In genomic region chr12:53495903-53496751, GRCh38 we compare ENCODE assay signal across 6 cellular contexts. TPM values are rescaled to one million over a fixed set of nuclear protein-coding genes. Genes with fewer than 3 reads are reported as not detected.
DNase-seq lines count a peak whose midpoint lies in the region; ATAC-seq lines count a peak whose summit lies in the region.

No MANE protein-coding gene starts in this region.

- H2AFZ ChIP-seq in Karpas-422 (ENCODE audit: low read length): no peak overlapping the region

- H3K4me1 ChIP-seq in Karpas-422 (ENCODE audit: low read length): peaks cover 62% of the 10 kb centered on the region

- DNase-seq in Karpas-422 (no peak), epidermal melanocyte (ENCODE audit: insufficient read length, low spot score) (peak; percentile 61), skeletal muscle cell (ENCODE audit: low read depth) (peak; percentile 70), NCI-H69 (lab: John Stamatoyannopoulos, UW) (no peak)

- ATAC-seq in GM18517 (IDR thresholded peaks at IDR 0.05; ENCODE audit: unreplicated experiment) (no peak), HG03097 (IDR thresholded peaks at IDR 0.05; ENCODE audit: low FRiP score, unreplicated experiment) (no peak)

- no peaks in the 10 kb centered on the region for H3K27me3 ChIP-seq in Karpas-422 (ENCODE audit: low read length)

- 0 out of 2 replicates have a peak overlapping the region, but pooled peaks have one; percentile 11 for H3K9ac ChIP-seq in Karpas-422 (ENCODE audit: low read length)

- no peak overlapping the region for H3K4me2 ChIP-seq in Karpas-422 (ENCODE audit: low read depth, low read length, poor library complexity, severe bottlenecking)

- H4K20me1 ChIP-seq in Karpas-422 (ENCODE audit: insufficient read depth, low read depth, low read length): no peaks in the 10 kb centered on the region

- no peaks in the 10 kb centered on the region for H3K36me3 ChIP-seq in Karpas-422 (ENCODE audit: insufficient read depth, low read length)

- H3K79me2 ChIP-seq in Karpas-422 (ENCODE audit: low read length): peaks cover 20% of the 10 kb centered on the region

- no peak overlapping the region for H3K27ac ChIP-seq in Karpas-422 (ENCODE audit: low read length)

- H3K9me3 ChIP-seq in Karpas-422 (ENCODE audit: low read length): no peaks in the 10 kb centered on the region

- no peaks in the 10 kb centered on the region for H3K9me2 ChIP-seq in Karpas-422 (replicated peaks; ENCODE audit: insufficient read depth, low read length)

- H3K4me3 ChIP-seq in Karpas-422 (ENCODE audit: low read length) (no peak overlapping the region), skeletal muscle cell (ENCODE audit: low read depth, low read length) (peak overlapping the region; percentile 8)

RNA-seq across cellular contexts. Expression of gene MAP3K12, which starts 3.1 kb away (rescaled TPM):
- total RNA-seq in Karpas-422 (2014; rRNA removed; shearing (Covaris generic); ENCODE audit: low replicate concordance): 21.9 and 24.8 TPM in 2 replicates

RNA-seq across cellular contexts. Expression of gene TARBP2, which starts 5.0 kb away (rescaled TPM):
- 37.0 and 65.7 TPM in 2 replicates for total RNA-seq in Karpas-422 (2014; rRNA removed; shearing (Covaris generic); ENCODE audit: low replicate concordance)

RNA-seq across cellular contexts. Expression of gene NPFF, which starts 11.2 kb away (rescaled TPM):
- total RNA-seq in Karpas-422 (2014; rRNA removed; shearing (Covaris generic); ENCODE audit: low replicate concordance): 1.0 TPM in 1 of 2 replicates, not detected in the other

RNA-seq across cellular contexts. Expression of gene PCBP2, which starts 44.2 kb away (rescaled TPM):
- total RNA-seq in Karpas-422 (2014; rRNA removed; shearing (Covaris generic); ENCODE audit: low replicate concordance): 340 and 447 TPM in 2 replicates

RNA-seq across cellular contexts. Expression of gene PRR13, which starts 54.6 kb away (rescaled TPM):
- total RNA-seq in Karpas-422 (2014; rRNA removed; shearing (Covaris generic); ENCODE audit: low replicate concordance): 112 and 139 TPM in 2 replicates

Comparison
In these comparisons a context has a peak if more than half of its experiments do, and no peak if none do; other contexts are left out.
1. DNase-seq: peak in epidermal melanocyte (single experiment) and skeletal muscle cell (single experiment); none in Karpas-422 (single experiment) and NCI-H69 (single experiment).